Comparison of ENCODE assay signal across 15 cellular contexts in genomic region chr13:62626771-62627170, GRCh38.
DNase-seq lines count a peak whose midpoint lies in the region; ATAC-seq and TF ChIP-seq lines count a peak whose summit lies in the region.
"Had no signal": no experiment of that assay in that cellular context is flagged by ENCODE, and none has a peak within 500 bp of the region (broad histone marks: within the 10 kb centered on the region; RNA-seq: fewer than 3 reads in every experiment).

No MANE protein-coding gene starts in this region.

- H3K27ac Mint-ChIP-seq in CD8-positive, alpha-beta T cell: no peak overlapping the region
- H3K27ac Mint-ChIP-seq: activated T-cell treated with anti-CD3 and anti-CD28 coated beads, Interleukin-2, amount 50 U/mL, for 72 hours; CD4-positive, CD25-positive, alpha-beta regulatory T cell; naive thymus-derived CD4-positive, alpha-beta T cell had no signal

- DNase-seq in ELF-1 (ENCODE audit: low read depth, low spot score) (peak; percentile 8), RWPE2 (ENCODE audit: low spot score) (no peak), iPS-NIHi7 (ENCODE audit: extremely low spot score) (peak; percentile 52), globus pallidus (ENCODE audit: low spot score) (no peak), NK-92 (lab: John Stamatoyannopoulos, UW; ENCODE audit: unreplicated experiment) (no peak)
- DNase-seq in CD8-positive, alpha-beta T cell: no peak
- DNase-seq: activated CD4-positive, CD25-positive, alpha-beta regulatory T cell treated with anti-CD3 and anti-CD28 coated beads, Interleukin-2, amount 50 U/mL, for 72 hours; activated T-cell treated with anti-CD3 and anti-CD28 coated beads, Interleukin-2, amount 50 U/mL, for 72 hours; aorta; CD4-positive, CD25-positive, alpha-beta regulatory T cell; gastrocnemius medialis; naive thymus-derived CD4-positive, alpha-beta T cell; NCI-H1694 treated with DMSO at 0.1 percent for 48 hours had no signal

- TF ChIP-seq CTCF in HEK293 (tag by site-specific recombination; IDR thresholded peaks at IDR 0.05): no peak
- TF ChIP-seq CTCF in RWPE2 (IDR thresholded peaks at IDR 0.05; ENCODE audit: poor library complexity, severe bottlenecking): peak; percentile 15
- TF ChIP-seq CTCF in CD8-positive, alpha-beta T cell (IDR thresholded peaks at IDR 0.05): no peak

- ATAC-seq in RWPE2 (ENCODE audit: low read depth) (no peak), HG02763 (IDR thresholded peaks at IDR 0.05; ENCODE audit: unreplicated experiment) (no peak)
- no peak for ATAC-seq in CD8-positive, alpha-beta T cell
- ATAC-seq: activated T-cell treated with anti-CD3 and anti-CD28 coated beads, Interleukin-2, amount 50 U/mL, for 72 hours; gastrocnemius medialis; naive thymus-derived CD4-positive, alpha-beta T cell had no signal

- no peaks in the 10 kb centered on the region for H3K27me3 Mint-ChIP-seq in CD8-positive, alpha-beta T cell (ENCODE audit: low read depth)
- H3K27me3 Mint-ChIP-seq: CD4-positive, CD25-positive, alpha-beta regulatory T cell; naive thymus-derived CD4-positive, alpha-beta T cell had no signal

- H3K4me3 ChIP-seq in HEK293 (ENCODE audit: low read depth, low read length) (no peak overlapping the region), RWPE2 (ENCODE audit: severe bottlenecking) (no peak overlapping the region)
- H3K4me3 ChIP-seq in CD8-positive, alpha-beta T cell (ENCODE audit: low read depth, low read length): no peak overlapping the region
- H3K4me3 ChIP-seq: gastrocnemius medialis had no signal

- H3K4me3 Mint-ChIP-seq in CD8-positive, alpha-beta T cell: no peak overlapping the region
- H3K4me3 Mint-ChIP-seq: activated T-cell treated with anti-CD3 and anti-CD28 coated beads, Interleukin-2, amount 50 U/mL, for 72 hours; CD4-positive, CD25-positive, alpha-beta regulatory T cell; naive thymus-derived CD4-positive, alpha-beta T cell had no signal

- CTCF ChIA-PET in HEK293 (lab: Yijun Ruan, JAX): interaction anchor here (0.7 kb wide), 1 partner anchor 154 kb away, joined by 3 read pairs; no protein-coding TSS in a partner anchor
- CTCF ChIA-PET in CD8-positive, alpha-beta T cell (lab: Charles Lee): no interaction called here

- POLR2A ChIA-PET in HEK293 (lab: Yijun Ruan, JAX): no interaction called here
- POLR2A ChIA-PET in CD8-positive, alpha-beta T cell (lab: Charles Lee): no interaction called here

- no peak overlapping the region for H3K27ac ChIP-seq in HEK293 (ENCODE audit: extremely low read depth, low read depth, low read length)
- H3K27ac ChIP-seq in RWPE2 (ENCODE audit: poor library complexity, severe bottlenecking): no peak overlapping the region
- H3K27ac ChIP-seq in CD8-positive, alpha-beta T cell (ENCODE audit: low read depth, low read length): no peak overlapping the region
- H3K27ac ChIP-seq: gastrocnemius medialis had no signal

- H3K9me3 ChIP-seq in HEK293 (ENCODE audit: control insufficient read depth, insufficient read depth, low read depth, low read length) (no peaks in the 10 kb centered on the region), RWPE2 (ENCODE audit: severe bottlenecking) (no peaks in the 10 kb centered on the region)
- H3K9me3 ChIP-seq in CD8-positive, alpha-beta T cell (ENCODE audit: low read length): no peaks in the 10 kb centered on the region
- H3K9me3 ChIP-seq: gastrocnemius medialis had no signal

- no peaks in the 10 kb centered on the region for H3K27me3 ChIP-seq in RWPE2 (ENCODE audit: insufficient read depth, poor library complexity, severe bottlenecking)
- no peaks in the 10 kb centered on the region for H3K27me3 ChIP-seq in CD8-positive, alpha-beta T cell (ENCODE audit: insufficient read depth, low read length)
- H3K27me3 ChIP-seq: gastrocnemius medialis had no signal

- H3K4me1 Mint-ChIP-seq in CD8-positive, alpha-beta T cell (ENCODE audit: low read depth): no peaks in the 10 kb centered on the region
- H3K4me1 Mint-ChIP-seq: CD4-positive, CD25-positive, alpha-beta regulatory T cell; naive thymus-derived CD4-positive, alpha-beta T cell had no signal

- H3K9me3 Mint-ChIP-seq in CD8-positive, alpha-beta T cell: peaks cover 9% of the 10 kb centered on the region

- H3K36me3 ChIP-seq in HEK293 (ENCODE audit: control insufficient read depth in 2 of 2, insufficient read depth in 1 of 2, low read length in 2 of 2) (no peaks in the 10 kb centered on the region), RWPE2 (ENCODE audit: low read depth) (no peaks in the 10 kb centered on the region)
- H3K36me3 ChIP-seq in CD8-positive, alpha-beta T cell (ENCODE audit: insufficient read depth, low read length): no peaks in the 10 kb centered on the region
- H3K36me3 ChIP-seq: gastrocnemius medialis had no signal

- H3K4me1 ChIP-seq in HEK293 (ENCODE audit: control insufficient read depth, insufficient read depth, low read length) (no peaks in the 10 kb centered on the region), RWPE2 (ENCODE audit: insufficient read depth, poor library complexity, severe bottlenecking) (no peaks in the 10 kb centered on the region)
- no peaks in the 10 kb centered on the region for H3K4me1 ChIP-seq in CD8-positive, alpha-beta T cell (ENCODE audit: insufficient read depth, low read length)
- H3K4me1 ChIP-seq: gastrocnemius medialis had no signal

- intact Hi-C loops in CD8-positive, alpha-beta T cell (cut with DNase I, micrococcal nuclease): no loop called here

- H3K36me3 Mint-ChIP-seq in CD8-positive, alpha-beta T cell: no peaks in the 10 kb centered on the region
- H3K36me3 Mint-ChIP-seq: CD4-positive, CD25-positive, alpha-beta regulatory T cell; naive thymus-derived CD4-positive, alpha-beta T cell had no signal

TF ChIP-seq in HEK293, 187 proteins besides CTCF, POLR2A, EP300 and RAD21:
- no peak for TF ChIP-seq ZBTB11 (tag by site-specific recombination; conservative IDR thresholded peaks at IDR 0.05; ENCODE audit: low read depth)
- peak; percentile 16; the same call in 1 of the 2 replicates for TF ChIP-seq ZNF654 (tag by site-specific recombination; IDR thresholded peaks at IDR 0.05; ENCODE audit: low read depth)

Comparison
In these comparisons a context has a peak if more than half of its experiments do, and no peak if none do; other contexts are left out.
1. DNase-seq: peak in ELF-1 (single experiment) and iPS-NIHi7 (single experiment); none in RWPE2 (single experiment), globus pallidus (single experiment), CD8-positive, alpha-beta T cell (0 of 7) and NK-92 (single experiment).